Comparison of ENCODE assay signal across 8 cellular contexts in genomic region chr15:66841953-66842681, GRCh38.
DNase-seq lines count a peak whose midpoint lies in the region; ATAC-seq and TF ChIP-seq lines count a peak whose summit lies in the region.

No MANE protein-coding gene starts in this region.

- peak overlapping the region; percentile 88 to 96 (median 92) for H3K27ac Mint-ChIP-seq in CD14-positive monocyte
- no peak overlapping the region for H3K27ac Mint-ChIP-seq in natural killer cell treated with Interleukin-12 subunit alpha and Interleukin-12 subunit beta and Interleukin-15 and Interleukin-18, amount 100 ng/mL, for 72 hours

- ATAC-seq in natural killer cell treated with Interleukin-12 subunit alpha and Interleukin-12 subunit beta and Interleukin-15 and Interleukin-18, amount 100 ng/mL, for 72 hours: peak; percentile 58 to 71
- no peak for ATAC-seq in GM19351 (IDR thresholded peaks at IDR 0.05; ENCODE audit: unreplicated experiment)
- ATAC-seq in HG02885 (IDR thresholded peaks at IDR 0.05; ENCODE audit: poor library complexity, unreplicated experiment): no peak

- peaks cover 0 to 2% (median 0%) of the 10 kb centered on the region in 7 donors for H3K9me3 Mint-ChIP-seq in CD14-positive monocyte
- no peaks in the 10 kb centered on the region for H3K9me3 Mint-ChIP-seq in natural killer cell treated with Interleukin-12 subunit alpha and Interleukin-12 subunit beta and Interleukin-15 and Interleukin-18, amount 100 ng/mL, for 72 hours

- DNase-seq in CD14-positive monocyte (ENCODE audit: low spot score) (peak; percentile 75), HT-29 (ENCODE audit: low spot score) (peak; percentile 90), foreskin melanocyte (peak; percentile 80), activated gamma-delta T cell treated with Interleukin-2 at 50 U/mL for 16 hours (no peak)
- DNase-seq in activated naive CD4-positive, alpha-beta T cell treated with anti-CD3 and anti-CD28 coated beads, Interleukin-2, amount 50 U/mL, for 16 hours: peak; percentile 43
- no peak for DNase-seq in natural killer cell treated with Interleukin-12 subunit alpha and Interleukin-12 subunit beta and Interleukin-15 and Interleukin-18, amount 100 ng/mL, for 72 hours (ENCODE audit: low spot score)

- peaks cover 25 to 31% of the 10 kb centered on the region in 2 donors for H3K36me3 Mint-ChIP-seq in CD14-positive monocyte
- H3K36me3 Mint-ChIP-seq in natural killer cell treated with Interleukin-12 subunit alpha and Interleukin-12 subunit beta and Interleukin-15 and Interleukin-18, amount 100 ng/mL, for 72 hours: no peaks in the 10 kb centered on the region

- no peak for TF ChIP-seq CTCF in CD14-positive monocyte (IDR thresholded peaks at IDR 0.05)

- H3K4me3 Mint-ChIP-seq in CD14-positive monocyte: peak overlapping the region; percentile 74 to 88
- H3K4me3 Mint-ChIP-seq in natural killer cell treated with Interleukin-12 subunit alpha and Interleukin-12 subunit beta and Interleukin-15 and Interleukin-18, amount 100 ng/mL, for 72 hours: no peak overlapping the region

- peaks cover 39% of the 10 kb centered on the region for H3K4me1 Mint-ChIP-seq in CD14-positive monocyte
- no peaks in the 10 kb centered on the region for H3K4me1 Mint-ChIP-seq in natural killer cell treated with Interleukin-12 subunit alpha and Interleukin-12 subunit beta and Interleukin-15 and Interleukin-18, amount 100 ng/mL, for 72 hours (ENCODE audit: low read depth in 2 of 2)

- peaks cover 0 to 9% (median 5%) of the 10 kb centered on the region in 3 donors for H3K27me3 Mint-ChIP-seq in CD14-positive monocyte (ENCODE audit: low read depth in 3 of 3)
- H3K27me3 Mint-ChIP-seq in natural killer cell treated with Interleukin-12 subunit alpha and Interleukin-12 subunit beta and Interleukin-15 and Interleukin-18, amount 100 ng/mL, for 72 hours: peaks cover 29 to 31% of the 10 kb centered on the region in 2 donors

- intact Hi-C loops in CD14-positive monocyte (cut with micrococcal nuclease): loop anchor here in 1 of 2 donors (5.0 kb wide), 1 partner anchor 140 kb away; the partner anchor contains the start of gene SMAD6

Comparison
In these comparisons a context has a peak if more than half of its experiments do, and no peak if none do; other contexts are left out.
1. DNase-seq: peak in CD14-positive monocyte (single experiment), HT-29 (single experiment), activated naive CD4-positive, alpha-beta T cell treated with anti-CD3 and anti-CD28 coated beads, Interleukin-2, amount 50 U/mL, for 16 hours (single experiment) and foreskin melanocyte (single experiment); none in natural killer cell treated with Interleukin-12 subunit alpha and Interleukin-12 subunit beta and Interleukin-15 and Interleukin-18, amount 100 ng/mL, for 72 hours (single experiment) and activated gamma-delta T cell treated with Interleukin-2 at 50 U/mL for 16 hours (single experiment).
2. H3K27ac Mint-ChIP-seq: peak in CD14-positive monocyte (7 of 7); none in natural killer cell treated with Interleukin-12 subunit alpha and Interleukin-12 subunit beta and Interleukin-15 and Interleukin-18, amount 100 ng/mL, for 72 hours (0 of 2).
3. ATAC-seq: peak in natural killer cell treated with Interleukin-12 subunit alpha and Interleukin-12 subunit beta and Interleukin-15 and Interleukin-18, amount 100 ng/mL, for 72 hours (2 of 2); none in GM19351 (single experiment) and HG02885 (single experiment).